31 cellular contexts compared by ENCODE assay signal in the genomic region with DNA sequence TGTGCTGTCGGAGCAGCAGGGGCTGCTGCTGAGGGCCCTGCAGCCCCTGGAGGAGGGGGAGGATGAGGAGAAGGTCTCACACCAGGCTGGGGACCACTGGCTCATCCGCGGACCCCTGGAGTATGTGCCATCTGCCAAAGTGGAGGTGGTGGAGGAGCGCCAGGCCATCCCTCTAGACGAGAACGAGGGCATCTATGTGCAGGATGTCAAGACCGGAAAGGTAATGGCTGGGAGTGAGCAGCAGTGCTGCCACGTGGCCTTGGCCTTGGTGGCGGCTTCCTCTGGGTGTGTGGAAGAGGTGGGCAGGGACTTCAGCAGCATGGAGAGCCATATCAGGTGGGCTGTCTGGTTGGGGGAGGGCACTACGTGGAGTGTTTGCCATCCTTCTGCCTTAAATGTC.
"Had no signal": no experiment of that assay in that cellular context is flagged by ENCODE, and none has a peak within 500 bp of the region (broad histone marks: within the 10 kb centered on the region; RNA-seq: fewer than 3 reads in every experiment).

No MANE protein-coding gene starts in this region.

- H3K27ac ChIP-seq: ascending aorta, cardiac muscle cell, coronary artery, gastroesophageal sphincter, hepatocyte, left ventricle myocardium inferior, parathyroid adenoma, psoas muscle, sigmoid colon, stomach, thyroid gland, upper lobe of left lung, vagina had no signal

- H3K9me3 Mint-ChIP-seq: activated T-cell treated with anti-CD3 and anti-CD28 coated beads, Interleukin-2, amount 50 U/mL, for 4 hours; brain; nephron; stimulated activated effector memory CD8-positive, alpha-beta T cell treated with anti-CD3 and anti-CD28 coated beads, Interleukin-12 subunit alpha, Interleukin-12 subunit beta, amount 100 ng/mL, for 72 hours; WTC11 had no signal

- H3K9ac ChIP-seq: parathyroid adenoma had no signal

- H3K9me3 ChIP-seq: ascending aorta, gastroesophageal sphincter, left ventricle myocardium inferior, mucosa of descending colon, psoas muscle, sigmoid colon, stomach, thyroid gland, upper lobe of left lung, vagina had no signal

- H3K36me3 ChIP-seq: cardiac muscle cell had no signal

- H3K4me3 ChIP-seq: ascending aorta, cardiac muscle cell, coronary artery, dorsolateral prefrontal cortex, gastroesophageal sphincter, hepatocyte, left ventricle myocardium inferior, lung, mucosa of descending colon, psoas muscle, sigmoid colon, stomach, thyroid gland, upper lobe of left lung, vagina had no signal

- H3K4me1 ChIP-seq: ascending aorta, psoas muscle, sigmoid colon, stomach, thyroid gland, vagina had no signal

- H3K79me2 ChIP-seq: hepatocyte, parathyroid adenoma had no signal

- H3K4me2 ChIP-seq: hepatocyte had no signal

- DNase-seq: activated CD4-positive, alpha-beta T cell treated with anti-CD3 and anti-CD28 coated beads for 1 hour; activated CD4-positive, alpha-beta T cell treated with anti-CD3 and anti-CD28 coated beads, Interleukin-2, amount 50 U/mL, for 1 hour; activated CD8-positive, alpha-beta memory T cell treated with anti-CD3 and anti-CD28 coated beads, Interleukin-2, amount 50 U/mL, for 48 hours; activated naive CD4-positive, alpha-beta T cell treated with anti-CD3 and anti-CD28 coated beads, Interleukin-2, amount 50 U/mL, for 16 hours; activated T-cell treated with anti-CD3 and anti-CD28 coated beads, Interleukin-2, amount 50 U/mL, for 4 hours; cerebellar nuclear complex; effector memory CD4-positive, alpha-beta T cell; islet precursor cell; left ventricle myocardium inferior; mucosa of descending colon; psoas muscle; sigmoid colon; small intestine; stimulated activated CD4-positive, alpha-beta T cell treated with anti-CD3 and anti-CD28 coated beads, Interleukin-4, amount 100 ng/mL, for 24 hours; stomach; T-helper 2 cell; thyroid gland; upper lobe of left lung had no signal

- H3K36me3 Mint-ChIP-seq: WTC11 had no signal

- ATAC-seq: activated T-cell treated with anti-CD3 and anti-CD28 coated beads, Interleukin-2, amount 50 U/mL, for 4 hours; gastroesophageal sphincter; mucosa of descending colon; psoas muscle; stimulated activated effector memory CD8-positive, alpha-beta T cell treated with anti-CD3 and anti-CD28 coated beads, Interleukin-12 subunit alpha, Interleukin-12 subunit beta, amount 100 ng/mL, for 72 hours; WTC11 had no signal

- H2AFZ ChIP-seq: hepatocyte, parathyroid adenoma had no signal

- H3K27ac Mint-ChIP-seq: brain, nephron, WTC11 had no signal

- H3K4me3 Mint-ChIP-seq: activated T-cell treated with anti-CD3 and anti-CD28 coated beads, Interleukin-2, amount 50 U/mL, for 4 hours; brain; nephron; stimulated activated effector memory CD8-positive, alpha-beta T cell treated with anti-CD3 and anti-CD28 coated beads, Interleukin-12 subunit alpha, Interleukin-12 subunit beta, amount 100 ng/mL, for 72 hours; WTC11 had no signal

- H3K4me1 Mint-ChIP-seq: brain; nephron; stimulated activated effector memory CD8-positive, alpha-beta T cell treated with anti-CD3 and anti-CD28 coated beads, Interleukin-12 subunit alpha, Interleukin-12 subunit beta, amount 100 ng/mL, for 72 hours; WTC11 had no signal

- H3K27me3 ChIP-seq: ascending aorta, cardiac muscle cell, dorsolateral prefrontal cortex, gastroesophageal sphincter, hepatocyte, sigmoid colon, stomach, thyroid gland, upper lobe of left lung, vagina had no signal
